Comparison of ENCODE assay signal across 30 cellular contexts in the genomic region with DNA sequence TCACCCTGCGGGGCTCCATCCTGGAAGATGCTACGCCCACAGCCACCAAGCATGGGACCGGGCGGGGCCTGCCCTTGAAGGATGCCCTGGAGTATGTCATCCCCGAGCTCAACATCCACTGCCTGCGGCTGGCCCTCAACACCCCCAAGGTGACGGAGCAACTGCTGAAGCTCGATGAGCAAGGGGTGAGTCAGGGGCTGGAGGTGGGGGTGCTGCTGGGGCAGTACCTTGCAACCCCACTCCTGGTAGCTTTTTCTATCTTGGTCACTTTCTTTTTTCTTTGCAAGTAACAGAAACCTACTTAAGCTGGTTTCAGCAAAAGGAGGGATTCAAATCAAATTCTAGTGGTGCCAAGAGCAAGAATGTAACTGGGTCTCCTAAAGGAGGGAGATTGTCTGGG.
"Had no signal": no experiment of that assay in that cellular context is flagged by ENCODE, and none has a peak within 500 bp of the region (broad histone marks: within the 10 kb centered on the region; RNA-seq: fewer than 3 reads in every experiment).

No MANE protein-coding gene starts in this region.

- H3K4me1 ChIP-seq: ascending aorta, colonic mucosa had no signal

- DNase-seq: activated CD4-positive, alpha-beta memory T cell treated with anti-CD3 and anti-CD28 coated beads, Interleukin-2, amount 10 ng/mL, durations not matched to agents 7 days and 5 days; activated CD4-positive, alpha-beta T cell treated with anti-CD3 and anti-CD28 coated beads for 1 hour; activated CD4-positive, alpha-beta T cell treated with anti-CD3 and anti-CD28 coated beads, Interleukin-2, amount 50 U/mL, for 1 hour; activated CD4-positive, CD25-positive, alpha-beta regulatory T cell; activated CD8-positive, alpha-beta memory T cell treated with anti-CD3 and anti-CD28 coated beads for 24 hours; activated CD8-positive, alpha-beta memory T cell treated with anti-CD3 and anti-CD28 coated beads, Interleukin-2, amount 10 ng/mL, durations not matched to agents 7 days and 5 days; activated CD8-positive, alpha-beta memory T cell treated with anti-CD3 and anti-CD28 coated beads, Interleukin-2, amount 50 U/mL, for 48 hours; activated gamma-delta T cell; activated naive CD4-positive, alpha-beta T cell treated with Interleukin-2 at 50 U/mL for 16 hours; activated naive CD8-positive, alpha-beta T cell treated with anti-CD3 and anti-CD28 coated beads, Interleukin-2, amount 10 ng/mL, durations not matched to agents 7 days and 5 days; activated T-cell treated with anti-CD3 and anti-CD28 coated beads, Interleukin-2, amount 50 U/mL, for 48 hours; amygdala; colonic mucosa; MM.1S; MV-4-11; NCI-H1092; NCI-H1436 treated with DMSO at 0.1 percent for 48 hours; NCI-H1694 treated with DMSO at 0.1 percent for 48 hours; NCI-H2029; NCI-H345; NCI-H524 treated with DMSO at 0.1 percent for 48 hours; RPMI8226; SHP77 treated with DMSO at 0.1 percent for 48 hours; SK-N-SH; WERI-Rb-1 had no signal

- H3K4me3 ChIP-seq: ascending aorta, cardiac muscle cell, colonic mucosa, SJSA1 had no signal

- H3K27me3 ChIP-seq: ascending aorta, cardiac muscle cell, colonic mucosa, SJSA1 had no signal

- ATAC-seq: activated CD8-positive, alpha-beta memory T cell treated with anti-CD3 and anti-CD28 coated beads, Interleukin-2, amount 10 ng/mL, durations not matched to agents 7 days and 5 days; Panc1 had no signal

- H3K27ac ChIP-seq: ascending aorta, cardiac muscle cell, colonic mucosa, SJSA1, WERI-Rb-1 had no signal

- FAIRE-seq: TTC549 had no signal

- H3K9me3 ChIP-seq: ascending aorta, colonic mucosa had no signal

- H3K9ac ChIP-seq: SK-N-SH had no signal

- H3K36me3 ChIP-seq: cardiac muscle cell, colonic mucosa had no signal

- H3K4me2 ChIP-seq: SK-N-SH had no signal
